ENCODE assay signal across 1 cellular context in the genomic region with DNA sequence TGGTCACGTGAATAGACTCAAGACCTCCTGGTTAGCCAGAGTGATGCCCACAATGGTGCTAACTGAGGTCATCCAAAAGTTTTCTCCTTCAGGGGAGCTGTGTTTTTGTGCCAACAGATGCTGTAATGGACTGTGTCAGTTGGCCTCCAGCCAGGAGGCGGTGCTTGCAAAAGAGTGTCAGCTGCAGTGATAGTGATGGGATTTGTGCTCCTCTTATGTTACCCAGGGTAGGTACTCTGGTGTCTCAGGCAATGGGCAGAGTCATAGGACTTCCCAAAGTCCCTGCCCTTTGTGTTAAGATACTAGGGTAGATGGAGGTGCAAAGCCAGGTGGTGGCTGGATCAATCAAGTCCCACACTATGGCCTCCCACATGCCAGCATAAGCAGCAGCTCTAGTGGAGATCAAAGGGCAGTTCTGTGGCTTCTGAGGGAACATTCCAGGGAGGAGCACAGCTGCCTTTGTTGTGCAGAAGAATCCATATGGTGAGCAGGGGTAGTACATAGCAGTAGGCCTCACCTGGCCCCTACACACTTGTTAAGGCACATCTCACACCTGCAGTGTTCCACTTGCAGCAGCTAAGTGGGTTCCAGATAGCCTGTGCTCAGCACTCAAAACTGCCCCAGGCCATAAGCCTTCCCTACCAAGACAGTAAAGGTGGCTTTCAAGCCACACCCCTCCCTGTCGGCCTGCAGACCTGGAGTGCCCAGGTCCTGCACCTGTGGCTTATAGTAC.
TF ChIP-seq lines count a peak whose summit lies in the region.

No MANE protein-coding gene starts in this region.

TF ChIP-seq in GM12878, 131 proteins besides CTCF, POLR2A, EP300 and RAD21:
- TF ChIP-seq ZSCAN29 (IDR thresholded peaks at IDR 0.05) (no peak), ZBTB11 (CRISPR knock-in tag; IDR thresholded peaks at IDR 0.05) (no peak), PAX5 (IDR thresholded peaks at IDR 0.05; ENCODE audit: borderline replicate concordance, low read depth, low read length) (no peak), E4F1 (IDR thresholded peaks at IDR 0.05; ENCODE audit: borderline replicate concordance, partially characterized antibody) (no peak), KDM1A (IDR thresholded peaks at IDR 0.05; ENCODE audit: borderline replicate concordance) (no peak), POLR2AphosphoS5 (IDR thresholded peaks at IDR 0.05; ENCODE audit: low read length) (no peak), POLR2AphosphoS2 (IDR thresholded peaks at IDR 0.05; ENCODE audit: low read depth, low read length) (no peak), SUPT20H (IDR thresholded peaks at IDR 0.05; ENCODE audit: borderline replicate concordance, control insufficient read depth, low read depth, low read length) (no peak), SMAD5 (IDR thresholded peaks at IDR 0.05; ENCODE audit: low read depth) (no peak), ATF7 (IDR thresholded peaks at IDR 0.05; ENCODE audit: low read depth) (no peak), HDAC2 (IDR thresholded peaks at IDR 0.05) (no peak), CBFB (IDR thresholded peaks at IDR 0.05; ENCODE audit: low read depth) (no peak), MTA2 (IDR thresholded peaks at IDR 0.05; ENCODE audit: low read depth) (no peak), POU2F2 (IDR thresholded peaks at IDR 0.05; ENCODE audit: borderline replicate concordance, low read depth, low read length) (no peak), JUNB (IDR thresholded peaks at IDR 0.05) (no peak), ASH2L (IDR thresholded peaks at IDR 0.05; ENCODE audit: borderline replicate concordance, low read depth) (no peak), TCF12 (IDR thresholded peaks at IDR 0.05; ENCODE audit: low read depth, low read length) (no peak), JUND (IDR thresholded peaks at IDR 0.05; ENCODE audit: low read depth, low read length) (no peak)
- TF ChIP-seq, protein P1, sequence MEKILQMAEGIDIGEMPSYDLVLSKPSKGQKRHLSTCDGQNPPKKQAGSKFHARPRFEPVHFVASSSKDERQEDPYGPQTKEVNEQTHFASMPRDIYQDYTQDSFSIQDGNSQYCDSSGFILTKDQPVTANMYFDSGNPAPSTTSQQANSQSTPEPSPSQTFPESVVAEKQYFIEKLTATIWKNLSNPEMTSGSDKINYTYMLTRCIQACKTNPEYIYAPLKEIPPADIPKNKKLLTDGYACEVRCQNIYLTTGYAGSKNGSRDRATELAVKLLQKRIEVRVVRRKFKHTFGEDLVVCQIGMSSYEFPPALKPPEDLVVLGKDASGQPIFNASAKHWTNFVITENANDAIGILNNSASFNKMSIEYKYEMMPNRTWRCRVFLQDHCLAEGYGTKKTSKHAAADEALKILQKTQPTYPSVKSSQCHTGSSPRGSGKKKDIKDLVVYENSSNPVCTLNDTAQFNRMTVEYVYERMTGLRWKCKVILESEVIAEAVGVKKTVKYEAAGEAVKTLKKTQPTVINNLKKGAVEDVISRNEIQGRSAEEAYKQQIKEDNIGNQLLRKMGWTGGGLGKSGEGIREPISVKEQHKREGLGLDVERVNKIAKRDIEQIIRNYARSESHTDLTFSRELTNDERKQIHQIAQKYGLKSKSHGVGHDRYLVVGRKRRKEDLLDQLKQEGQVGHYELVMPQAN (conservative IDR thresholded peaks at IDR 0.05) = no peak
- TF ChIP-seq, protein P2, sequence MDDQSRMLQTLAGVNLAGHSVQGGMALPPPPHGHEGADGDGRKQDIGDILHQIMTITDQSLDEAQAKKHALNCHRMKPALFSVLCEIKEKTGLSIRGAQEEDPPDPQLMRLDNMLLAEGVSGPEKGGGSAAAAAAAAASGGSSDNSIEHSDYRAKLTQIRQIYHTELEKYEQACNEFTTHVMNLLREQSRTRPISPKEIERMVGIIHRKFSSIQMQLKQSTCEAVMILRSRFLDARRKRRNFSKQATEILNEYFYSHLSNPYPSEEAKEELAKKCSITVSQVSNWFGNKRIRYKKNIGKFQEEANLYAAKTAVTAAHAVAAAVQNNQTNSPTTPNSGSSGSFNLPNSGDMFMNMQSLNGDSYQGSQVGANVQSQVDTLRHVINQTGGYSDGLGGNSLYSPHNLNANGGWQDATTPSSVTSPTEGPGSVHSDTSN (IDR thresholded peaks at IDR 0.05; ENCODE audit: insufficient replicate concordance, low read depth, low read length) = no peak
